17 cellular contexts compared by ENCODE assay signal in the genomic region with DNA sequence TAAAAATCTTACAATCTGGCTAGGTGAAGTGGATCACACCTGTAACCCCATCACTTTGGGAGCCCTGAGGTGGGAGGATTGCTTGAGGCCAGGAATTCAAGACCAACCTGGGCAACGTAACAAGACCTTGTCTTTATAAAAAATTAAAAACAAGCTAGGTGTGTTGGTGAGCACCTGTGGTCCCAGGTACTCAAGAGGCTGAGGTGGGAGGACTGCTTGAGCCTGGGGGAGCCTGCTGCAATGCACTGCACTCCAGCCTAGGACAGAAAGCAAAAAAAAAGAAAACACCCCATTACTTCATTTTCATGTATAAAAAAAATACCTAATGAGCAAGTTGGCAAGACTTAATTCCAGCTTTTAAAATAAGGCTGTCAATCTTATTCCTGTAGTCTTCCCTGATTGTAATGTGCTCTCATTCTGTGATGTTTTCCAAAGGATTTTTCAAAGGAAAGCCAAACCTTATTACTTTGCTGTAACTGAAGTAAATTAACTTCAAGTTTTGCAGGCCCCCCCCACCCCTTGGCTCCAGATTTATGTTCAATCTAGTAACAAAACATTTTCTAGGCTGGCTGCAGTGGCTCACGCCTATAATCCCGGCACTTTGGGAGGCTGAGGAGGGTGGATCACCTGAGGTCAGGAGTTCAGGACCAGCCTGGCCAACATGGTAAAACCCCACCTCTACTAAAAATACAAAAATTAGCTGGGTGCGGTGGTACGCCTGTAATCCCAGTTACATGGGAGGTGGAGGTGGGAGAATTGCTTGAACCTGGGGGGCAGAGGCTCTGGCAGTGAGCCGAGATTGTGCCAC. TPM values are rescaled to one million over a fixed set of nuclear protein-coding genes. Genes with fewer than 3 reads are reported as not detected.
DNase-seq lines count a peak whose midpoint lies in the region; ATAC-seq and TF ChIP-seq lines count a peak whose summit lies in the region.
"Had no signal": no experiment of that assay in that cellular context is flagged by ENCODE, and none has a peak within 500 bp of the region (broad histone marks: within the 10 kb centered on the region; RNA-seq: fewer than 3 reads in every experiment).

No MANE protein-coding gene starts in this region.

- BruUV-seq in A673 (replicated peaks; lab: Mats Ljungman, UMichigan) = no TSS peak

- H3K36me3 Mint-ChIP-seq in activated naive CD4-positive, alpha-beta T cell treated with anti-CD3 and anti-CD28 coated beads for 36 hours (ENCODE audit: low read depth) = peaks cover 54% of the 10 kb centered on the region
- peaks cover 62% of the 10 kb centered on the region for H3K36me3 Mint-ChIP-seq in activated naive CD8-positive, alpha-beta T cell treated with anti-CD3 and anti-CD28 coated beads, Interleukin-2, amount 50 U/mL, for 24 hours (ENCODE audit: low read depth)
- peaks cover 25% of the 10 kb centered on the region for H3K36me3 Mint-ChIP-seq in stimulated activated memory B cell treated with anti-CD40 and anti-IgM and Interleukin-4, amounts not matched to agents 10 μg/mL and 1 μg/mL and 100 μg/mL, for 72 hours

- H3K27ac ChIP-seq in HEK293 (ENCODE audit: extremely low read depth, low read depth, low read length) (no peak overlapping the region), A673 (ENCODE audit: low read depth, low read length, poor library complexity, severe bottlenecking) (no peak overlapping the region)
- H3K27ac ChIP-seq: body of pancreas, heart right ventricle, left ventricle myocardium inferior, right atrium auricular region, vagina had no signal

- H3K4me1 ChIP-seq in HEK293 (ENCODE audit: control insufficient read depth, insufficient read depth, low read length) (no peaks in the 10 kb centered on the region), A673 (ENCODE audit: insufficient read depth, low read length, poor library complexity, severe bottlenecking) (peaks cover 15% of the 10 kb centered on the region)

- no peaks in the 10 kb centered on the region for H3K27me3 Mint-ChIP-seq in activated naive CD4-positive, alpha-beta T cell treated with anti-CD3 and anti-CD28 coated beads for 36 hours (ENCODE audit: low read depth)
- H3K27me3 Mint-ChIP-seq in activated naive CD8-positive, alpha-beta T cell treated with anti-CD3 and anti-CD28 coated beads, Interleukin-2, amount 50 U/mL, for 24 hours = no peaks in the 10 kb centered on the region
- no peaks in the 10 kb centered on the region for H3K27me3 Mint-ChIP-seq in stimulated activated memory B cell treated with anti-CD40 and anti-IgM and Interleukin-4, amounts not matched to agents 10 μg/mL and 1 μg/mL and 100 μg/mL, for 72 hours

- no peak overlapping the region for H3K4me3 ChIP-seq in HEK293 (ENCODE audit: low read depth, low read length)
- no peak overlapping the region for H3K4me3 ChIP-seq in A673 (ENCODE audit: low read depth, low read length, poor library complexity, severe bottlenecking)
- H3K4me3 ChIP-seq: body of pancreas, heart right ventricle, left ventricle myocardium inferior, right atrium auricular region, vagina had no signal

- ATAC-seq in activated naive CD8-positive, alpha-beta T cell treated with anti-CD3 and anti-CD28 coated beads, Interleukin-2, amount 50 U/mL, for 24 hours = no peak
- ATAC-seq in stimulated activated memory B cell treated with anti-CD40 and anti-IgM and Interleukin-4, amounts not matched to agents 10 μg/mL and 1 μg/mL and 100 μg/mL, for 72 hours = no peak
- ATAC-seq: body of pancreas, heart right ventricle had no signal

- H3K9me3 ChIP-seq in HEK293 (ENCODE audit: control insufficient read depth, insufficient read depth, low read depth, low read length) = no peaks in the 10 kb centered on the region
- no peaks in the 10 kb centered on the region for H3K9me3 ChIP-seq in A673 (ENCODE audit: low read depth, low read length, poor library complexity, severe bottlenecking)
- H3K9me3 ChIP-seq: body of pancreas, heart right ventricle, left ventricle myocardium inferior, right atrium auricular region, vagina had no signal

- intact Hi-C loops in activated naive CD4-positive, alpha-beta T cell treated with anti-CD3 and anti-CD28 coated beads for 36 hours (cut with micrococcal nuclease) = no loop called here
- intact Hi-C loops in A673 (cut with micrococcal nuclease; ENCODE audit: unreplicated experiment) = loop anchor here (2.0 kb wide), 1 partner anchor 15 kb away; no protein-coding TSS in a partner anchor

- no peak overlapping the region for H3K4me3 Mint-ChIP-seq in activated naive CD4-positive, alpha-beta T cell treated with anti-CD3 and anti-CD28 coated beads for 36 hours
- H3K4me3 Mint-ChIP-seq in activated naive CD8-positive, alpha-beta T cell treated with anti-CD3 and anti-CD28 coated beads, Interleukin-2, amount 50 U/mL, for 24 hours = no peak overlapping the region
- H3K4me3 Mint-ChIP-seq in stimulated activated memory B cell treated with anti-CD40 and anti-IgM and Interleukin-4, amounts not matched to agents 10 μg/mL and 1 μg/mL and 100 μg/mL, for 72 hours = no peak overlapping the region

- DNase-seq in activated naive CD4-positive, alpha-beta T cell treated with anti-CD3 and anti-CD28 coated beads for 36 hours = no peak
- DNase-seq in activated naive CD4-positive, alpha-beta T cell treated with Interleukin-2 at 50 U/mL for 16 hours = no peak
- DNase-seq in activated naive CD8-positive, alpha-beta T cell treated with anti-CD3 and anti-CD28 coated beads, Interleukin-2, amount 50 U/mL, for 24 hours = no peak
- DNase-seq in GDM1 (lab: John Stamatoyannopoulos, UW) (no peak), HCEC 1CT (no peak), A673 (ENCODE audit: low spot score) (no peak)
- DNase-seq: body of pancreas, DMS79 treated with DMSO at 0.1 percent for 48 hours, heart right ventricle, left ventricle myocardium inferior, NCI-H1092 treated with DMSO at 0.1 percent for 48 hours, NCI-H2029 treated with DMSO at 0.1 percent for 48 hours, Right ventricle myocardium superior had no signal

- H3K27ac Mint-ChIP-seq in activated naive CD4-positive, alpha-beta T cell treated with anti-CD3 and anti-CD28 coated beads for 36 hours = peak overlapping the region; percentile 38
- H3K27ac Mint-ChIP-seq in activated naive CD8-positive, alpha-beta T cell treated with anti-CD3 and anti-CD28 coated beads, Interleukin-2, amount 50 U/mL, for 24 hours = peak overlapping the region; percentile 23
- peak overlapping the region; percentile 97 for H3K27ac Mint-ChIP-seq in stimulated activated memory B cell treated with anti-CD40 and anti-IgM and Interleukin-4, amounts not matched to agents 10 μg/mL and 1 μg/mL and 100 μg/mL, for 72 hours

- TF ChIP-seq CTCF in HEK293 (tag by site-specific recombination; IDR thresholded peaks at IDR 0.05) (no peak), A673 (conservative IDR thresholded peaks at IDR 0.05; ENCODE audit: low read depth, low read length) (no peak)

- peaks cover 47 to 57% of the 10 kb centered on the region in 2 experiments for H3K36me3 ChIP-seq in HEK293 (ENCODE audit: control insufficient read depth in 2 of 2, insufficient read depth in 1 of 2, low read length in 2 of 2)
- H3K36me3 ChIP-seq in A673 (ENCODE audit: insufficient read depth, low read length, poor library complexity, severe bottlenecking) = peaks cover 61% of the 10 kb centered on the region

- POLR2A ChIA-PET in HEK293 (lab: Yijun Ruan, JAX) (interaction anchor here (1.8 to 1.9 kb wide), 2 partner anchors 8 to 23 kb away, joined by 5 to 6 read pairs; a partner anchor contains a TSS), A673 (lab: Charles Lee; ENCODE audit: low non-redundant PET) (no interaction called here)

- H3K27me3 ChIP-seq in A673 (replicated peaks; ENCODE audit: insufficient read depth, low read depth, low read length, poor library complexity) = no peaks in the 10 kb centered on the region
- H3K27me3 ChIP-seq: body of pancreas, heart right ventricle, right atrium auricular region, vagina had no signal

- CTCF ChIA-PET in activated naive CD4-positive, alpha-beta T cell treated with anti-CD3 and anti-CD28 coated beads for 36 hours (lab: Charles Lee) = interaction anchor here (0.6 to 1.5 kb wide), 2 partner anchors 33 to 104 kb away, joined by 4 to 5 read pairs; no protein-coding TSS in a partner anchor
- CTCF ChIA-PET in HEK293 (lab: Yijun Ruan, JAX) = interaction anchor here (0.6 kb wide), 1 partner anchor 778 kb away, joined by 3 read pairs; no protein-coding TSS in a partner anchor
- CTCF ChIA-PET in A673 (lab: Charles Lee) = no interaction called here

- H3K9me3 Mint-ChIP-seq in activated naive CD4-positive, alpha-beta T cell treated with anti-CD3 and anti-CD28 coated beads for 36 hours = no peaks in the 10 kb centered on the region
- H3K9me3 Mint-ChIP-seq in activated naive CD8-positive, alpha-beta T cell treated with anti-CD3 and anti-CD28 coated beads, Interleukin-2, amount 50 U/mL, for 24 hours = no peaks in the 10 kb centered on the region
- H3K9me3 Mint-ChIP-seq in stimulated activated memory B cell treated with anti-CD40 and anti-IgM and Interleukin-4, amounts not matched to agents 10 μg/mL and 1 μg/mL and 100 μg/mL, for 72 hours = no peaks in the 10 kb centered on the region

- peaks cover 24% of the 10 kb centered on the region for H3K4me1 Mint-ChIP-seq in activated naive CD4-positive, alpha-beta T cell treated with anti-CD3 and anti-CD28 coated beads for 36 hours (ENCODE audit: low read depth)
- H3K4me1 Mint-ChIP-seq in activated naive CD8-positive, alpha-beta T cell treated with anti-CD3 and anti-CD28 coated beads, Interleukin-2, amount 50 U/mL, for 24 hours = peaks cover 22% of the 10 kb centered on the region
- H3K4me1 Mint-ChIP-seq in stimulated activated memory B cell treated with anti-CD40 and anti-IgM and Interleukin-4, amounts not matched to agents 10 μg/mL and 1 μg/mL and 100 μg/mL, for 72 hours = peaks cover 36% of the 10 kb centered on the region

TF ChIP-seq in HEK293, 187 proteins besides CTCF, POLR2A, EP300 and RAD21:
- peak; percentile 56; the same call in 1 of the 2 replicates for TF ChIP-seq ZEB2 (tag by site-specific recombination; IDR thresholded peaks at IDR 0.05)
- TF ChIP-seq ZNF585B (tag by site-specific recombination; IDR thresholded peaks at IDR 0.05) = no peak
- peak; percentile 14; the same call in 1 of the 2 replicates for TF ChIP-seq ZNF600 (tag by site-specific recombination; IDR thresholded peaks at IDR 0.05)
- TF ChIP-seq KLF1 (tag by site-specific recombination; IDR thresholded peaks at IDR 0.05) = peak; percentile 54; the same call in 1 of the 2 replicates

RNA-seq across cellular contexts. Expression of a gene that starts 3.3 kb away (rescaled TPM):
- 10 to 100 TPM; 25.9 to 26.0 TPM for total RNA-seq in activated naive CD4-positive, alpha-beta T cell treated with anti-CD3 and anti-CD28 coated beads for 36 hours
- 40.4 and 41.1 TPM in 2 replicates for total RNA-seq in A673 (2021)

RNA-seq across cellular contexts. Expression of a gene that starts 22.7 kb away (rescaled TPM):
- 100 to 1,000 TPM; 117 to 127 TPM for total RNA-seq in activated naive CD4-positive, alpha-beta T cell treated with anti-CD3 and anti-CD28 coated beads for 36 hours
- total RNA-seq in A673 (2021) = 106 and 108 TPM in 2 replicates

RNA-seq across cellular contexts. Expression of a gene that starts 23.1 kb away (rescaled TPM):
- 100 to 1,000 TPM; 141 to 142 TPM for total RNA-seq in activated naive CD4-positive, alpha-beta T cell treated with anti-CD3 and anti-CD28 coated beads for 36 hours
- total RNA-seq in A673 (2021) = 111 and 118 TPM in 2 replicates

Comparison
In these comparisons a context has a peak if more than half of its experiments do, and no peak if none do; other contexts are left out.
1. H3K27ac Mint-ChIP-seq: peak in every context shown above with its lines; median percentile 97 in stimulated activated memory B cell treated with anti-CD40 and anti-IgM and Interleukin-4, amounts not matched to agents 10 μg/mL and 1 μg/mL and 100 μg/mL, for 72 hours; 38 in activated naive CD4-positive, alpha-beta T cell treated with anti-CD3 and anti-CD28 coated beads for 36 hours; 23 in activated naive CD8-positive, alpha-beta T cell treated with anti-CD3 and anti-CD28 coated beads, Interleukin-2, amount 50 U/mL, for 24 hours.